9 cellular contexts compared by ENCODE assay signal in the genomic region with DNA sequence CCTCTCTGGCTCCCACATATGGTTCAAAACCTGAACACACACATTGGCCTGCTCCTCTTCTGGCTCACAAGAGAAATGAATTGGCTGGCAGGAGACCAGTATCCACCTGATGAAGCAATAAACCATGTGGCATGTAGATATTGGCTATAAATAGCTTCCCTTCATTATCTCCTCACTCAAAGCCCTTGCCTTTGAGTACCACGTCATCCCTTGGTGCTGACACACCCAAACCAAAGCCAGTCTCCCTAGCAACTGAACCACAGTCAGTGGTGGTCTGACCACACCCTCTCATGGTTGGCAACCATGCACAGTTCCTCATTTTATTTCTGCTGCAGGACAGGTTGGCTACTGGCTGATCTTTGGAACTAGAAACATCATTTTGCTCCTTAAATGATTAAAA.
DNase-seq lines count a peak whose midpoint lies in the region; ATAC-seq and TF ChIP-seq lines count a peak whose summit lies in the region.
"Had no signal": no experiment of that assay in that cellular context is flagged by ENCODE, and none has a peak within 500 bp of the region (broad histone marks: within the 10 kb centered on the region; RNA-seq: fewer than 3 reads in every experiment).

No MANE protein-coding gene starts in this region.

- no peak overlapping the region for H3K27ac Mint-ChIP-seq in activated naive CD4-positive, alpha-beta T cell treated with anti-CD3 and anti-CD28 coated beads for 36 hours
- H3K27ac Mint-ChIP-seq: nephron had no signal

- H3K4me1 Mint-ChIP-seq in activated naive CD4-positive, alpha-beta T cell treated with anti-CD3 and anti-CD28 coated beads for 36 hours (ENCODE audit: low read depth), result no peaks in the 10 kb centered on the region
- H3K4me1 Mint-ChIP-seq: nephron had no signal

- peak; percentile 98 for ATAC-seq in HG03103 (IDR thresholded peaks at IDR 0.05; ENCODE audit: low read depth, unreplicated experiment)

- peak; percentile 14 for DNase-seq in activated naive CD4-positive, alpha-beta T cell treated with anti-CD3 and anti-CD28 coated beads for 36 hours
- no peak for DNase-seq in activated naive CD4-positive, alpha-beta T cell treated with Interleukin-2 at 50 U/mL for 16 hours
- DNase-seq in SJCRH30, result peak; percentile 17 to 20
- peak; percentile 14 for DNase-seq in kidney epithelial cell (ENCODE audit: low read depth)
- no peak for DNase-seq in NCI-H1930 (lab: John Stamatoyannopoulos, UW)
- DNase-seq in NCI-H510A (lab: John Stamatoyannopoulos, UW), result no peak
- DNase-seq in medulla oblongata (ENCODE audit: extremely low spot score), result no peak

- no peak overlapping the region for H3K27ac ChIP-seq in SJCRH30

- intact Hi-C loops in activated naive CD4-positive, alpha-beta T cell treated with anti-CD3 and anti-CD28 coated beads for 36 hours (cut with micrococcal nuclease), result no loop called here

- H3K4me3 ChIP-seq in SJCRH30 (no peak overlapping the region), kidney epithelial cell (ENCODE audit: low read depth, low read length) (no peak overlapping the region)

- H3K27me3 Mint-ChIP-seq in activated naive CD4-positive, alpha-beta T cell treated with anti-CD3 and anti-CD28 coated beads for 36 hours (ENCODE audit: low read depth), result peaks cover 12% of the 10 kb centered on the region

- H3K9me3 Mint-ChIP-seq in activated naive CD4-positive, alpha-beta T cell treated with anti-CD3 and anti-CD28 coated beads for 36 hours, result peaks cover 3% of the 10 kb centered on the region

- H3K27me3 ChIP-seq in SJCRH30 (no peaks in the 10 kb centered on the region), kidney epithelial cell (ENCODE audit: control insufficient read depth, insufficient read depth, low read length) (no peaks in the 10 kb centered on the region)

- no peak for TF ChIP-seq CTCF in kidney epithelial cell (IDR thresholded peaks at IDR 0.05; ENCODE audit: insufficient read depth, low read length, poor library complexity, severe bottlenecking)

- no peaks in the 10 kb centered on the region for H3K36me3 ChIP-seq in SJCRH30
- no peaks in the 10 kb centered on the region for H3K36me3 ChIP-seq in kidney epithelial cell (ENCODE audit: control insufficient read depth, insufficient read depth, low read length)

- peaks cover under 1% of the 10 kb centered on the region for H3K36me3 Mint-ChIP-seq in activated naive CD4-positive, alpha-beta T cell treated with anti-CD3 and anti-CD28 coated beads for 36 hours (ENCODE audit: low read depth)

- H3K4me1 ChIP-seq in SJCRH30, result no peaks in the 10 kb centered on the region

- H3K9me3 ChIP-seq in SJCRH30 (replicated peaks), result no peaks in the 10 kb centered on the region

- CTCF ChIA-PET in activated naive CD4-positive, alpha-beta T cell treated with anti-CD3 and anti-CD28 coated beads for 36 hours (lab: Charles Lee), result no interaction called here

- H3K4me3 Mint-ChIP-seq in activated naive CD4-positive, alpha-beta T cell treated with anti-CD3 and anti-CD28 coated beads for 36 hours, result no peak overlapping the region
- H3K4me3 Mint-ChIP-seq: nephron had no signal

Comparison
In these comparisons a context has a peak if more than half of its experiments do, and no peak if none do; other contexts are left out.
1. DNase-seq: peak in activated naive CD4-positive, alpha-beta T cell treated with anti-CD3 and anti-CD28 coated beads for 36 hours (single experiment), SJCRH30 (2 of 2) and kidney epithelial cell (single experiment); none in activated naive CD4-positive, alpha-beta T cell treated with Interleukin-2 at 50 U/mL for 16 hours (single experiment), NCI-H1930 (0 of 2), NCI-H510A (single experiment) and medulla oblongata (single experiment).